In the genomic region with DNA sequence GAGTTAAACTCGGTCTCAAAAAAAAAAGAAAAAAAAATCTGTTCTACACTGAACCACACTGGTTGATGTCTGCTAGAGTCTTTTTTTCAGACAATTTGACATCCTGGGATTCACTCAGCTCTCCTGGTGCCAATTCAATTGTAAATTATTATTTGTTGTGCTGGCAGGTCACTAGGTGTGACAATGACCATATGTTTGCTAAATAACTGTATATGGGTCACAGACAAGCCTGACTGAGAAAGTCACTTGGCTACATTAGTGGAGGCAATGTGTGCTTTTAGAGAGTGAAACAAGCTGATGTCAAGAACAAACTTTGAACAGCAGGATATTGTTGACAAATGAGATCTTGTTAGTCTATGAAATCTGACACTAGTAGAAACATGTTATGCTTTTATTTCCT, we compare ENCODE assay signal across 1 cellular context.
TF ChIP-seq lines count a peak whose summit lies in the region.

No MANE protein-coding gene starts in this region.

TF ChIP-seq in WTC11, 78 proteins besides CTCF, POLR2A, EP300 and RAD21 (continued from another document):
- TF ChIP-seq, protein P1, sequence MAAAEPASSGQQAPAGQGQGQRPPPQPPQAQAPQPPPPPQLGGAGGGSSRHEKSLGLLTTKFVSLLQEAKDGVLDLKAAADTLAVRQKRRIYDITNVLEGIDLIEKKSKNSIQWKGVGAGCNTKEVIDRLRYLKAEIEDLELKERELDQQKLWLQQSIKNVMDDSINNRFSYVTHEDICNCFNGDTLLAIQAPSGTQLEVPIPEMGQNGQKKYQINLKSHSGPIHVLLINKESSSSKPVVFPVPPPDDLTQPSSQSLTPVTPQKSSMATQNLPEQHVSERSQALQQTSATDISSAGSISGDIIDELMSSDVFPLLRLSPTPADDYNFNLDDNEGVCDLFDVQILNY (CRISPR knock-in tag; IDR thresholded peaks at IDR 0.05) = no peak
